ENCODE assay signal across 25 cellular contexts in genomic region chr12:42538203-42538602, GRCh38. TPM values are rescaled to one million over a fixed set of nuclear protein-coding genes. Genes with fewer than 3 reads are reported as not detected.
A peak's percentile ranks its signal among the peaks of the same experiment; 100 is the strongest.
DNase-seq lines count a peak whose midpoint lies in the region; ATAC-seq, FAIRE-seq and TF ChIP-seq lines count a peak whose summit lies in the region.
"Had no signal": no experiment of that assay in that cellular context is flagged by ENCODE, and none has a peak within 500 bp of the region (broad histone marks: within the 10 kb centered on the region; RNA-seq: fewer than 3 reads in every experiment).

No MANE protein-coding gene starts in this region.

- H4K20me1 ChIP-seq in HepG2 (ENCODE audit: insufficient read depth, low read length) (no peaks in the 10 kb centered on the region), K562 (replicated peaks; ENCODE audit: control insufficient read depth, insufficient read depth, low read length) (no peaks in the 10 kb centered on the region), keratinocyte (ENCODE audit: control insufficient read depth, extremely low read depth, insufficient read depth, low read length) (no peaks in the 10 kb centered on the region)
- H4K20me1 ChIP-seq: BLaER1 had no signal

- H3K9ac ChIP-seq in HepG2 (ENCODE audit: insufficient read depth, low read depth, low read length) (no peak overlapping the region), K562 (ENCODE audit: insufficient read depth in 1 of 2, low read depth in 2 of 2, low read length in 2 of 2) (no peak overlapping the region), keratinocyte (ENCODE audit: control insufficient read depth, extremely low read depth, insufficient read depth, low read length) (no peak overlapping the region)
- H3K9ac ChIP-seq: BLaER1 had no signal

- dilution Hi-C loops in keratinocyte (cut with MboI; ENCODE audit: extremely low pct_ligation_motif_present, low sequenced_read_pairs): no loop called here

- FAIRE-seq in HepG2 (lab: Jason Lieb, UNC) (no peak), K562 (lab: Jason Lieb, UNC) (no peak), keratinocyte (lab: Jason Lieb, UNC) (peak; percentile 34)
- FAIRE-seq: GM12878, GM12892, GM18507 had no signal

- TF ChIP-seq RAD21 in HepG2 (CRISPR knock-in tag; IDR thresholded peaks at IDR 0.05): no peak
- TF ChIP-seq RAD21 in K562 (CRISPR knock-in tag; conservative IDR thresholded peaks at IDR 0.05 in 1 of 2, IDR thresholded peaks at IDR 0.05 in 1 of 2): no peak

- H3K27me3 ChIP-seq in HepG2 (ENCODE audit: control insufficient read depth in 1 of 2, insufficient read depth in 2 of 2, low read length in 2 of 2): no peaks in the 10 kb centered on the region
- no peaks in the 10 kb centered on the region for H3K27me3 ChIP-seq in right lobe of liver
- no peaks in the 10 kb centered on the region for H3K27me3 ChIP-seq in K562 (ENCODE audit: control insufficient read depth in 2 of 2, insufficient read depth in 2 of 2, low read length in 2 of 2)
- no peaks in the 10 kb centered on the region for H3K27me3 ChIP-seq in keratinocyte (ENCODE audit: control insufficient read depth, extremely low read depth, insufficient read depth, low read length)
- H3K27me3 ChIP-seq: BE2C, BLaER1 had no signal

- intact Hi-C loops in HepG2 (cut with micrococcal nuclease; ENCODE audit: unreplicated experiment): no loop called here
- intact Hi-C loops in right lobe of liver (cut with DNase I): no loop called here
- intact Hi-C loops in K562 (cut with micrococcal nuclease): no loop called here

- H3K4me3 ChIP-seq in HepG2 (replicated peaks in 1 of 3; ENCODE audit: insufficient read depth in 1 of 3, low read depth in 2 of 3, low read length in 3 of 3) (no peak overlapping the region), right lobe of liver (no peak overlapping the region), K562 (no peak overlapping the region), keratinocyte (ENCODE audit: control insufficient read depth in 2 of 3, extremely low read depth in 1 of 3, insufficient read depth in 2 of 3, low read depth in 1 of 3, low read length in 3 of 3) (no peak overlapping the region)
- H3K4me3 ChIP-seq: BLaER1, GM12878 had no signal

- TF ChIP-seq EP300 in HepG2 (IDR thresholded peaks at IDR 0.05; ENCODE audit: low read depth in 2 of 2, low read length in 2 of 2): no peak
- TF ChIP-seq EP300 in HepG2 (CRISPR knock-in tag; IDR thresholded peaks at IDR 0.05; ENCODE audit: borderline replicate concordance): no peak
- TF ChIP-seq EP300 in K562 (IDR thresholded peaks at IDR 0.05; ENCODE audit: low read length): no peak

- in situ Hi-C loops in HepG2 (cut with HindIII; ENCODE audit: extremely low pct_ligation_motif_present, low pct_unique_long_range_greater_than_20kb): no loop called here
- in situ Hi-C loops in K562 (cut with MboI): no loop called here

- H3K9me3 ChIP-seq in HepG2 (ENCODE audit: low read length) (no peaks in the 10 kb centered on the region), right lobe of liver (no peaks in the 10 kb centered on the region), K562 (replicated peaks; ENCODE audit: control insufficient read depth, insufficient read depth, low read depth, low read length) (no peaks in the 10 kb centered on the region), keratinocyte (ENCODE audit: control insufficient read depth, low read depth, low read length) (no peaks in the 10 kb centered on the region)
- H3K9me3 ChIP-seq: BE2C, BLaER1 had no signal

- no peak overlapping the region for H3K27ac ChIP-seq in HepG2 (ENCODE audit: extremely low read length, insufficient read depth, low read length)
- H3K27ac ChIP-seq in right lobe of liver: no peak overlapping the region
- no peak overlapping the region for H3K27ac ChIP-seq in K562 (ENCODE audit: extremely low read depth, low read depth, low read length)
- H3K27ac ChIP-seq in keratinocyte (ENCODE audit: control insufficient read depth, insufficient read depth, low read length): no peak overlapping the region
- H3K27ac ChIP-seq: 22Rv1, BLaER1 had no signal

- no peak overlapping the region for H3K4me2 ChIP-seq in HepG2 (ENCODE audit: low read depth, low read length)
- no peak overlapping the region for H3K4me2 ChIP-seq in K562 (ENCODE audit: insufficient read depth, low read length)
- H3K4me2 ChIP-seq in keratinocyte (ENCODE audit: control insufficient read depth, extremely low read depth, insufficient read depth, low read depth, low read length): no peak overlapping the region
- H3K4me2 ChIP-seq: BLaER1 had no signal

- ATAC-seq in HepG2: no peak
- ATAC-seq in right lobe of liver: no peak
- ATAC-seq in K562: no peak
- no peak for ATAC-seq in omental fat pad (ENCODE audit: low FRiP score)
- ATAC-seq: GM12878 had no signal

- H3K9me1 ChIP-seq in K562 (ENCODE audit: control insufficient read depth, insufficient read depth, low read length): no peaks in the 10 kb centered on the region
- no peaks in the 10 kb centered on the region for H3K9me1 ChIP-seq in keratinocyte (ENCODE audit: control insufficient read depth, extremely low read depth, insufficient read depth, low read length)

- 5% methylated on average over 3 of the region's 3 CpGs for WGBS in HepG2 (ENCODE audit: low lambda C conversion rate)
- WGBS in right lobe of liver (ENCODE audit: insufficient coverage, low coverage, low lambda C conversion rate, missing lambda C conversion rate): 54% methylated on average over 3 of the region's 3 CpGs
- WGBS in K562 (ENCODE audit: insufficient coverage, low coverage, missing lambda C conversion rate): 0% methylated on average over 3 of the region's 3 CpGs

- DNase-seq in HepG2 (ENCODE audit: low spot score): no peak
- DNase-seq in right lobe of liver: no peak
- no peak for DNase-seq in K562 (ENCODE audit: extremely low read depth in 1 of 4, low spot score in 3 of 4)
- no peak for DNase-seq in keratinocyte (ENCODE audit: low read depth, low spot score)
- no peak for DNase-seq in putamen (ENCODE audit: low spot score)
- no peak for DNase-seq in omental fat pad (ENCODE audit: low spot score)
- DNase-seq: ACHN; BE2C; C1 segment of cervical spinal cord; CD4-positive, alpha-beta memory T cell; CD4-positive, CD25-positive, alpha-beta regulatory T cell; CD8-positive, alpha-beta memory T cell; COR-L47; DMS 273 treated with DMSO at 0.1 percent for 48 hours; DMS153; DMS53; DMS79; DND-41; EL; GDM1 had no signal

- H3K79me2 ChIP-seq in HepG2 (ENCODE audit: insufficient read depth, low read length) (no peaks in the 10 kb centered on the region), K562 (ENCODE audit: control insufficient read depth, insufficient read depth, low read length) (no peaks in the 10 kb centered on the region), keratinocyte (ENCODE audit: control insufficient read depth, insufficient read depth, low read length) (peaks cover 1% of the 10 kb centered on the region)

- CTCF ChIA-PET in HepG2 (lab: Yijun Ruan, JAX; ENCODE audit: low intra/inter-chr PET ratio, low total read pairs): no interaction called here
- CTCF ChIA-PET in K562 (lab: Yijun Ruan, JAX; ENCODE audit: low intra/inter-chr PET ratio): no interaction called here

- no peaks in the 10 kb centered on the region for H3K4me1 ChIP-seq in HepG2 (ENCODE audit: insufficient read depth, low read length)
- no peaks in the 10 kb centered on the region for H3K4me1 ChIP-seq in right lobe of liver
- H3K4me1 ChIP-seq in K562 (replicated peaks in 1 of 2; ENCODE audit: control insufficient read depth in 2 of 2, insufficient read depth in 2 of 2, low read length in 2 of 2): no peaks in the 10 kb centered on the region
- no peaks in the 10 kb centered on the region for H3K4me1 ChIP-seq in keratinocyte (ENCODE audit: control insufficient read depth, extremely low read depth, insufficient read depth, low read length)
- H3K4me1 ChIP-seq: BLaER1 had no signal

- POLR2A ChIA-PET in HepG2 (lab: Yijun Ruan, JAX): no interaction called here
- POLR2A ChIA-PET in K562 (lab: Yijun Ruan, JAX): interaction anchor here (0.8 kb wide), 1 partner anchor 491 kb away, joined by 4 read pairs; no protein-coding TSS in a partner anchor

- no peak for TF ChIP-seq CTCF in HepG2 (CRISPR knock-in tag; IDR thresholded peaks at IDR 0.05)
- TF ChIP-seq CTCF in right lobe of liver (IDR thresholded peaks at IDR 0.05): no peak
- no peak for TF ChIP-seq CTCF in K562 (IDR thresholded peaks at IDR 0.05 in 2 of 3, conservative IDR thresholded peaks at IDR 0.05 in 1 of 3; ENCODE audit: insufficient read depth in 2 of 3, low read depth in 1 of 3, low read length in 3 of 3)
- no peak for TF ChIP-seq CTCF in keratinocyte (optimal IDR thresholded peaks at IDR 0.05 in 1 of 3, IDR thresholded peaks at IDR 0.05 in 1 of 3, conservative IDR thresholded peaks at IDR 0.05 in 1 of 3; ENCODE audit: extremely low read depth in 1 of 3, insufficient read depth in 2 of 3, low read length in 3 of 3)
- TF ChIP-seq CTCF in omental fat pad (IDR thresholded peaks at IDR 0.05): no peak

- BruUV-seq in HepG2 (replicated peaks; lab: Mats Ljungman, UMichigan) (no TSS peak), K562 (replicated peaks; lab: Mats Ljungman, UMichigan) (no TSS peak)

- H2AFZ ChIP-seq in HepG2 (ENCODE audit: low read length): no peak overlapping the region
- H2AFZ ChIP-seq in K562 (ENCODE audit: low read depth, low read length): no peak overlapping the region
- H2AFZ ChIP-seq in keratinocyte (ENCODE audit: control insufficient read depth, low read length): no peak overlapping the region

- TF ChIP-seq POLR2A in HepG2 (IDR thresholded peaks at IDR 0.05; ENCODE audit: insufficient read depth in 1 of 2, low read depth in 2 of 2, low read length in 2 of 2) (no peak), right lobe of liver (IDR thresholded peaks at IDR 0.05) (no peak), K562 (conservative IDR thresholded peaks at IDR 0.05) (no peak)

- H3K36me3 ChIP-seq in HepG2 (replicated peaks in 1 of 2; ENCODE audit: control insufficient read depth in 1 of 2, insufficient read depth in 2 of 2, low read length in 2 of 2) (no peaks in the 10 kb centered on the region), right lobe of liver (no peaks in the 10 kb centered on the region), K562 (ENCODE audit: control insufficient read depth, insufficient read depth, low read length) (no peaks in the 10 kb centered on the region), keratinocyte (ENCODE audit: control insufficient read depth in 2 of 2, extremely low read depth in 1 of 2, insufficient read depth in 2 of 2, low read length in 2 of 2) (no peaks in the 10 kb centered on the region)
- H3K36me3 ChIP-seq: BLaER1 had no signal

RNA-seq across cellular contexts. Expression of gene PRICKLE1, which starts 51.3 kb away (rescaled TPM):
- not detected in 2 replicates for total RNA-seq in HepG2 (2016; rRNA removed; fragmentation: Illumina TruSeq; extraction: Trizol)
- total RNA-seq in HepG2 (2016; cell fraction: cytosol; rRNA removed; fragmentation: Illumina TruSeq; extraction: Trizol; ENCODE audit: low read depth): not detected in 2 replicates
- total RNA-seq in HepG2 (2016; cell fraction: insoluble cytoplasmic fraction; rRNA removed; fragmentation: Illumina TruSeq; extraction: Trizol): not detected in 2 replicates
- not detected in 2 replicates for total RNA-seq in HepG2 (2016; cell fraction: membrane; rRNA removed; fragmentation: Illumina TruSeq; extraction: Trizol)
- not detected in 2 replicates for total RNA-seq in HepG2 (2016; cell fraction: nucleus; rRNA removed; fragmentation: Illumina TruSeq; extraction: Trizol)
- not detected in 2 replicates for polyA plus RNA-seq in HepG2 (2011; rRNA removed)
- not detected in 2 replicates for polyA plus RNA-seq in HepG2 (2011; cell fraction: cytosol; rRNA removed)
- not detected in 2 replicates for polyA plus RNA-seq in HepG2 (2011; cell fraction: nucleus; rRNA removed)
- not detected in 2 replicates for polyA plus RNA-seq in HepG2 (2012)
- polyA plus RNA-seq in HepG2 (2016; cell fraction: cytosol; fragmentation: Illumina TruSeq; extraction: Trizol; ENCODE audit: low read depth): not detected in 2 replicates
- not detected in 2 replicates for polyA plus RNA-seq in HepG2 (2016; cell fraction: insoluble cytoplasmic fraction; fragmentation: Illumina TruSeq; extraction: Trizol; ENCODE audit: low read depth)
- polyA plus RNA-seq in HepG2 (2016; cell fraction: membrane; fragmentation: Illumina TruSeq; extraction: Trizol; ENCODE audit: low read depth): not detected in 2 replicates
- not detected in 2 replicates for polyA plus RNA-seq in HepG2 (2016; cell fraction: nucleus; fragmentation: Illumina TruSeq; extraction: Trizol; ENCODE audit: insufficient read depth, low read depth)
- polyA minus RNA-seq in HepG2 (2011; rRNA and poly(A)+ RNA removed; ENCODE audit: low replicate concordance): not detected in 2 replicates
- not detected in 2 replicates for polyA minus RNA-seq in HepG2 (2011; cell fraction: cytosol; rRNA and poly(A)+ RNA removed)
- not detected in 2 replicates for polyA minus RNA-seq in HepG2 (2011; cell fraction: nucleus; rRNA and poly(A)+ RNA removed)
- total RNA-seq in right lobe of liver: 1 to 10 TPM in 3 of 6 experiments, under 1 TPM in 3; 0.79 to 2.9 (median 1.1) TPM
- 0.76 and 0.93 TPM in 2 replicates for total RNA-seq in K562 (2011; cell fraction: chromatin; rRNA removed; ENCODE audit: low replicate concordance)
- 0.66 and 0.67 TPM in 2 replicates for total RNA-seq in K562 (2011; cell fraction: nucleolus; rRNA removed)
- 1.2 and 2.2 TPM in 2 replicates for total RNA-seq in K562 (2011; cell fraction: nucleoplasm; rRNA removed)
- 0.08 and 0.23 TPM in 2 replicates for total RNA-seq in K562 (2014; rRNA removed)
- 0.22 and 0.67 TPM in 2 replicates for total RNA-seq in K562 (2014; rRNA removed; fragmentation: Illumina TruSeq; extraction: Trizol)
- total RNA-seq in K562 (2015; rRNA removed; fragmentation: Illumina TruSeq; extraction: Trizol): 0.60 and 0.65 TPM in 2 replicates
- 0.58 and 0.67 TPM in 2 replicates for total RNA-seq in K562 (2021)
- polyA plus RNA-seq in K562 (2011; rRNA removed): 0.79 and 0.85 TPM in 2 replicates
- 0.34 and 1.2 TPM in 2 replicates for polyA plus RNA-seq in K562 (2011; cell fraction: cytosol; rRNA removed)
- 1.1 and 1.4 TPM in 2 replicates for polyA plus RNA-seq in K562 (2011; cell fraction: nucleus; rRNA removed)
- 0.73 and 0.89 TPM in 2 replicates for polyA plus RNA-seq in K562 (2012)
- polyA plus RNA-seq in K562 (2014; fragmentation: Illumina TruSeq; extraction: Trizol): 0.31 and 0.57 TPM in 2 replicates
- under 1 TPM; 0.31 to 0.39 TPM for polyA plus RNA-seq in K562 (2014; fragmentation: Nextera tagmentation; extraction: Ambion mirVana)
- polyA plus RNA-seq in K562 (2014; rRNA removed): 0.29 and 0.76 TPM in 2 replicates
- polyA minus RNA-seq in K562 (2011; rRNA and poly(A)+ RNA removed): 2.0 and 9.8 TPM in 2 replicates
- 3.6 and 10.5 TPM in 2 replicates for polyA minus RNA-seq in K562 (2011; cell fraction: cytosol; rRNA and poly(A)+ RNA removed)
- polyA minus RNA-seq in K562 (2011; cell fraction: nucleus; rRNA and poly(A)+ RNA removed): 2.3 and 6.4 TPM in 2 replicates
- polyA plus RNA-seq in keratinocyte: 2.0 to 7.6 TPM (median 3.5 TPM) in 3 replicates
- 1.4 TPM for polyA plus RNA-seq in keratinocyte (2011; ENCODE audit: low read depth)
- 1.8 and 2.7 TPM in 2 replicates for polyA plus RNA-seq in keratinocyte (2011; cell fraction: cytosol; rRNA removed)
- 5.7 and 6.5 TPM in 2 replicates for polyA plus RNA-seq in keratinocyte (2011; cell fraction: nucleus; rRNA removed)
- polyA plus RNA-seq in keratinocyte (2012; ENCODE audit: low replicate concordance): 1.9 and 7.3 TPM in 2 replicates
- polyA minus RNA-seq in keratinocyte: 9.0 to 11.5 TPM (median 9.3 TPM) in 3 replicates
- 7.3 TPM for polyA minus RNA-seq in keratinocyte (2011; cell fraction: cytosol; rRNA and poly(A)+ RNA removed)
- 9.5 and 16.5 TPM in 2 replicates for polyA minus RNA-seq in keratinocyte (2011; cell fraction: nucleus; rRNA and poly(A)+ RNA removed)
- 10 to 100 TPM in 1 of 4 donors, 1 to 10 TPM in 3; 7.2 to 10.9 (median 9.3) TPM for total RNA-seq in omental fat pad
- total RNA-seq: CD4-positive, alpha-beta memory T cell; CD8-positive, alpha-beta memory T cell had no signal
- polyA plus RNA-seq: CD4-positive, alpha-beta memory T cell had no signal

Comparison
In these comparisons a context has a peak if more than half of its experiments do, and no peak if none do; other contexts are left out.
1. Of the 241 proteins assayed by ChIP-seq in both HepG2 and K562: peak only in HepG2: none; only in K562: MAFG and NFE2; in both: MAFF and MAFK; in neither: 237.